7 cellular contexts compared by ENCODE assay signal in genomic region chr20:23711778-23712177, GRCh38. TPM values are rescaled to one million over a fixed set of nuclear protein-coding genes. Genes with fewer than 3 reads are reported as not detected.
"Had no signal": no experiment of that assay in that cellular context is flagged by ENCODE, and none has a peak within 500 bp of the region (broad histone marks: within the 10 kb centered on the region; RNA-seq: fewer than 3 reads in every experiment).

No MANE protein-coding gene starts in this region.

RNA-seq across cellular contexts. Expression of gene CST4, which starts 22.9 kb away (rescaled TPM):
- total RNA-seq: GM23248, GM23338, H1, H4, H7, H9, HFFc6 had no signal
- polyA plus RNA-seq: GM23248, GM23338, H1 had no signal

RNA-seq across cellular contexts. Expression of gene CST1, which starts 39.0 kb away (rescaled TPM):
- total RNA-seq: GM23248, HFFc6 had no signal
- polyA plus RNA-seq: GM23248 had no signal
